ENCODE assay signal across 15 cellular contexts in the genomic region with DNA sequence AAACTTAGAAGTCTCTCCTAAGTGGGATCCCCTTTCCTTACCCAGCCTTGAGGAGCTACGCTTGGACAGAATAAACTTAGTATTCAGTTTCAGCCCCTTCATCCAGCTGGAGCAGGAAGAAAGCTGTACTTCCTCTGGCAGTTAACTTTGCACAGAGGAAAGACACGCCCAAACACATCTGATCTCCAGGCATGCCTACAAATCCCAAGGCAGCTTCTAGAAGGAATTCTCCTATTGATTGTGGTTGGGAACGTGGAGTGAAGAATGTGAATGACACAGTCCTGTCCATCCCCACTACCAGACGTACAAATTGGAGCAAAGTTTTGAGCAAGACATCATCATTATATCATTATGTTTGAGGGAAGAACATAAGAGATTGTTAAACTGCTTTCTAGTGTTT. TPM values are rescaled to one million over a fixed set of nuclear protein-coding genes. Genes with fewer than 3 reads are reported as not detected.
A peak's percentile ranks its signal among the peaks of the same experiment; 100 is the strongest.
DNase-seq lines count a peak whose midpoint lies in the region; TF ChIP-seq lines count a peak whose summit lies in the region.
"Had no signal": no experiment of that assay in that cellular context is flagged by ENCODE, and none has a peak within 500 bp of the region (broad histone marks: within the 10 kb centered on the region; RNA-seq: fewer than 3 reads in every experiment).

No MANE protein-coding gene starts in this region.

- H3K27ac Mint-ChIP-seq in chondrocyte (ENCODE audit: unreplicated experiment): no peak overlapping the region
- H3K27ac Mint-ChIP-seq: activated naive CD4-positive, alpha-beta T cell treated with anti-CD3 and anti-CD28 coated beads for 36 hours had no signal

- H3K27me3 Mint-ChIP-seq in chondrocyte (ENCODE audit: low read depth): peaks cover 6% of the 10 kb centered on the region

- H3K9me3 Mint-ChIP-seq in chondrocyte (ENCODE audit: low read depth): no peaks in the 10 kb centered on the region
- H3K9me3 Mint-ChIP-seq: activated naive CD4-positive, alpha-beta T cell treated with anti-CD3 and anti-CD28 coated beads for 36 hours had no signal

- H3K9ac ChIP-seq in rectal smooth muscle tissue (ENCODE audit: low read length): peak overlapping the region; percentile 2

- peaks cover 8% of the 10 kb centered on the region for H3K4me1 Mint-ChIP-seq in chondrocyte (ENCODE audit: low read depth)

- no peak overlapping the region for H3K4me3 Mint-ChIP-seq in chondrocyte (ENCODE audit: unreplicated experiment)
- H3K4me3 Mint-ChIP-seq: activated naive CD4-positive, alpha-beta T cell treated with anti-CD3 and anti-CD28 coated beads for 36 hours had no signal

- no peaks in the 10 kb centered on the region for H3K4me1 ChIP-seq in rectal smooth muscle tissue (ENCODE audit: control insufficient read depth, insufficient read depth, low read length)
- H3K4me1 ChIP-seq: testis had no signal

- peak overlapping the region; percentile 18 for H3K27ac ChIP-seq in epithelial cell of prostate
- H3K27ac ChIP-seq in rectal smooth muscle tissue (ENCODE audit: low read depth, low read length): no peak overlapping the region
- H3K27ac ChIP-seq: gastroesophageal sphincter, HL-60, testis had no signal

- no peaks in the 10 kb centered on the region for H3K27me3 ChIP-seq in rectal smooth muscle tissue (ENCODE audit: control insufficient read depth, insufficient read depth, low read length)
- H3K27me3 ChIP-seq: gastroesophageal sphincter, testis had no signal

- TF ChIP-seq CTCF in chondrocyte (IDR thresholded peaks at IDR 0.05): no peak

- no peaks in the 10 kb centered on the region for H3K36me3 Mint-ChIP-seq in chondrocyte (ENCODE audit: low read depth)

- DNase-seq in NCI-H2227 treated with DMSO at 0.1 percent for 48 hours (lab: John Stamatoyannopoulos, UW): peak; percentile 98
- DNase-seq in NCI-H2227 (lab: John Stamatoyannopoulos, UW; ENCODE audit: unreplicated experiment): no peak
- DNase-seq in NCI-H226: peak; percentile 27
- peak; percentile 29 for DNase-seq in epithelial cell of prostate (ENCODE audit: low read depth, low spot score)
- no peak for DNase-seq in superior temporal gyrus (ENCODE audit: extremely low spot score)
- no peak for DNase-seq in chondrocyte (ENCODE audit: low spot score)
- DNase-seq in NCI-H1694 treated with DMSO at 0.1 percent for 48 hours (lab: John Stamatoyannopoulos, UW): no peak
- DNase-seq: activated CD4-positive, alpha-beta T cell treated with anti-CD3 and anti-CD28 coated beads, Interleukin-2, amount 50 U/mL, for 48 hours; activated naive CD4-positive, alpha-beta T cell treated with anti-CD3 and anti-CD28 coated beads for 36 hours; NCI-H1092; retina; testis had no signal

- no peaks in the 10 kb centered on the region for H3K36me3 ChIP-seq in rectal smooth muscle tissue (ENCODE audit: control insufficient read depth, insufficient read depth, low read length)
- H3K36me3 ChIP-seq: gastroesophageal sphincter had no signal

- H3K4me3 ChIP-seq in rectal smooth muscle tissue (ENCODE audit: low read length): no peak overlapping the region
- H3K4me3 ChIP-seq: gastroesophageal sphincter, testis had no signal

RNA-seq across cellular contexts. Expression of gene AK4, which starts 6.6 kb away (rescaled TPM):
- 43.0 to 94.5 TPM (median 87.9 TPM) in 3 replicates for total RNA-seq in chondrocyte

Comparison
In these comparisons a context has a peak if more than half of its experiments do, and no peak if none do; other contexts are left out.
1. DNase-seq: peak in NCI-H2227 treated with DMSO at 0.1 percent for 48 hours (single experiment), NCI-H226 (single experiment) and epithelial cell of prostate (single experiment); none in NCI-H2227 (single experiment), superior temporal gyrus (single experiment), chondrocyte (single experiment) and NCI-H1694 treated with DMSO at 0.1 percent for 48 hours (single experiment).